ENCODE assay signal across 8 cellular contexts in the genomic region with DNA sequence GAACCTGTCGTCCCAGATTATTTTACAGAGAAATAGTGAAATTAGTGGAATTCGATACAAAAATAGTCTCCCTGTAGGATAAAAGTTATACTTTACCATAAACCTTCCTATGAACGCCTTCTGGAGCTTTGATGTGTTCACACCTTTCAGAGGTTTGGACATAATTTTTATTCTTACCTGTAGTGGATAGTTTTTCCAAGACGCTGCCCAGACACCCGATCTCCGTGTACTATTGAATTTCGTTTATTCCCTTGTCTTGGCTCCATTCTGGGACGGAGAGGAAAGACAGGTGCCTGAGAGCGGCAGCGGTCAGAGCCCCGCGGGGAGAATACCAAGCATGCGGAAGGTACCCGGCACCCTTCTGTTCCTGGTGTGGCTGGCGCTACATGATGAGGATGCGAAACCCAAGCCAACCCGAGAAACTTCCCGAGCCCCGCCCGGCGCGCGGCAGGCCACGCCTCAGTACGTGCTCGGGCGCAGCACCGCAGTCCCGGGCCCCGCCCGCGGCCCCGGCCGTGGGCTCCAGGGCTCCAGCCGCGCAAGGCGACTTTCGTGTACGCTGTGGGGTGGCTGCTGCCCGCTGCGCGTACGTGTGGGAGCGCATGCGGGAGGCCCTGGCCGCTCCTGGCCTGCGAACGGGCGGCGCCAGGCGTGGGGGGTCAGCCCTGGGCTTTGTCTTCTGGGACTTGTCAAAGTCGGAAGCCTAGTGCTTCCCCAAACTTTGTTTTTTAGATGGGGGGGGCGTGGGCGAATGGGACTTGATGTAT. TPM values are rescaled to one million over a fixed set of nuclear protein-coding genes. Genes with fewer than 3 reads are reported as not detected.
A peak's percentile ranks its signal among the peaks of the same experiment; 100 is the strongest.
DNase-seq lines count a peak whose midpoint lies in the region; ATAC-seq and TF ChIP-seq lines count a peak whose summit lies in the region.

No MANE protein-coding gene starts in this region.

- H3K9ac ChIP-seq in NT2/D1 (ENCODE audit: insufficient read length, low read depth) (peak overlapping the region; percentile 72), fibroblast of lung (ENCODE audit: insufficient read depth, low read length) (peak overlapping the region; percentile 59)

- peak; percentile 92 for ATAC-seq in HG03175 (IDR thresholded peaks at IDR 0.05; ENCODE audit: unreplicated experiment)
- peak; percentile 93 to 95 for ATAC-seq in naive thymus-derived CD8-positive, alpha-beta T cell
- ATAC-seq in stimulated activated naive CD8-positive, alpha-beta T cell treated with anti-CD3 and anti-CD28 coated beads, Interleukin-15, Interleukin-2, amounts not matched to agents 100 U/mL and 50 U/mL, for 24 hours = peak; percentile 97

- peak overlapping the region; percentile 71 for H3K4me2 ChIP-seq in fibroblast of lung (ENCODE audit: extremely low read depth, insufficient read depth, low read length)

- peaks cover 0 to 5% (median 2%) of the 10 kb centered on the region in 5 donors for H3K27me3 Mint-ChIP-seq in naive thymus-derived CD8-positive, alpha-beta T cell

- peaks cover 2% of the 10 kb centered on the region for H4K20me1 ChIP-seq in fibroblast of lung (ENCODE audit: control insufficient read depth, extremely low read depth, insufficient read depth, low read length)

- H3K27ac ChIP-seq in fibroblast of lung (ENCODE audit: insufficient read depth, low read length) = peak overlapping the region; percentile 59

- no peaks in the 10 kb centered on the region for H3K9me3 Mint-ChIP-seq in naive thymus-derived CD8-positive, alpha-beta T cell

- peak overlapping the region; percentile 43 to 94 (median 85) for H3K27ac Mint-ChIP-seq in naive thymus-derived CD8-positive, alpha-beta T cell

- POLR2A ChIA-PET in naive thymus-derived CD8-positive, alpha-beta T cell (lab: Charles Lee) = interaction anchor here (0.6 to 2.8 kb wide), 4 partner anchors 11 to 56 kb away, joined by 3 to 20 read pairs (median 10); partner anchors contain the start of genes HIF1A and SNAPC1

- H3K36me3 Mint-ChIP-seq in naive thymus-derived CD8-positive, alpha-beta T cell = peaks cover 0 to 24% (median 10%) of the 10 kb centered on the region in 3 donors

- peak; percentile 84 for TF ChIP-seq POLR2A in GM18951 (IDR thresholded peaks at IDR 0.05; ENCODE audit: extremely low read depth, insufficient read depth, insufficient read length)

- H3K9me3 ChIP-seq in NT2/D1 (ENCODE audit: insufficient read depth, low read length) (no peaks in the 10 kb centered on the region; the same call in 1 of the 2 replicates), fibroblast of lung (ENCODE audit: control insufficient read depth, insufficient read depth, low read depth, low read length) (no peaks in the 10 kb centered on the region)

- peaks cover 6 to 29% (median 11%) of the 10 kb centered on the region in 4 donors for H3K4me1 Mint-ChIP-seq in naive thymus-derived CD8-positive, alpha-beta T cell

- H3K79me2 ChIP-seq in fibroblast of lung (ENCODE audit: control insufficient read depth, insufficient read depth, low read length) = peaks cover 36% of the 10 kb centered on the region

- H2AFZ ChIP-seq in fibroblast of lung (ENCODE audit: low read length) = no peak overlapping the region

- H3K4me3 ChIP-seq in NT2/D1 (ENCODE audit: insufficient read length, low read depth) (peak overlapping the region; percentile 26), fibroblast of lung (replicated peaks in 1 of 4; ENCODE audit: control extremely low read depth in 1 of 4, insufficient read depth in 1 of 4, low read depth in 3 of 4, low read length in 4 of 4) (peak overlapping the region; percentile 27 to 58 (median 51))

- no peak for TF ChIP-seq CTCF in fibroblast of lung (conservative IDR thresholded peaks at IDR 0.05 in 1 of 2, IDR thresholded peaks at IDR 0.05 in 1 of 2; ENCODE audit: low read depth in 1 of 2, low read length in 2 of 2)

- H3K4me3 Mint-ChIP-seq in naive thymus-derived CD8-positive, alpha-beta T cell = peak overlapping the region; percentile 85 to 91 (median 88)

- DNase-seq in AG08395 (ENCODE audit: low spot score) (peak; percentile 78), NT2/D1 (ENCODE audit: low read depth, low spot score) (peak; percentile 18), activated T-helper 1 cell treated with Interleukin-2 at 50 U/mL for 16 hours (ENCODE audit: low read depth) (peak; percentile 60), fibroblast of lung (ENCODE audit: low read depth in 2 of 2) (peak; percentile 62 to 71)
- DNase-seq in naive thymus-derived CD8-positive, alpha-beta T cell = peak; percentile 64 to 82 (median 70)
- DNase-seq in stimulated activated naive CD8-positive, alpha-beta T cell treated with anti-CD3 and anti-CD28 coated beads, Interleukin-15, Interleukin-2, amounts not matched to agents 100 U/mL and 50 U/mL, for 24 hours = peak; percentile 90

- no peaks in the 10 kb centered on the region for H3K4me1 ChIP-seq in NT2/D1 (ENCODE audit: insufficient read depth, insufficient read length)
- H3K4me1 ChIP-seq in fibroblast of lung (ENCODE audit: control insufficient read depth, extremely low read depth, insufficient read depth, low read length) = peaks cover 10% of the 10 kb centered on the region

- in situ Hi-C loops in GM18951 (cut with MboI; ENCODE audit: low sequenced_read_pairs, unreplicated experiment) = no loop called here

- H3K27me3 ChIP-seq in NT2/D1 (ENCODE audit: insufficient read depth, insufficient read length) = no peaks in the 10 kb centered on the region
- H3K27me3 ChIP-seq in fibroblast of lung (ENCODE audit: control insufficient read depth, insufficient read depth, low read length) = no peaks in the 10 kb centered on the region

- H3K36me3 ChIP-seq in NT2/D1 (ENCODE audit: insufficient read depth, insufficient read length, low read length) (peaks cover 18% of the 10 kb centered on the region), fibroblast of lung (ENCODE audit: control insufficient read depth, insufficient read depth, low read length) (peaks cover 6% of the 10 kb centered on the region)

RNA-seq across cellular contexts. Expression of gene SNAPC1, which starts 11.3 kb away (rescaled TPM):
- 19.8 and 29.6 TPM in 2 replicates for total RNA-seq in fibroblast of lung
- 16.9 and 23.4 TPM in 2 replicates for polyA plus RNA-seq in fibroblast of lung
- 10.1 and 13.8 TPM in 2 replicates for polyA plus RNA-seq in fibroblast of lung (2012)
- polyA minus RNA-seq in fibroblast of lung (ENCODE audit: low replicate concordance) = 0.86 TPM in 1 of 2 replicates, not detected in the other
- 1 to 10 TPM; 4.0 to 4.7 TPM for total RNA-seq in naive thymus-derived CD8-positive, alpha-beta T cell
- polyA plus RNA-seq in naive thymus-derived CD8-positive, alpha-beta T cell = 1 to 10 TPM; 4.1 to 5.6 (median 4.8) TPM

RNA-seq across cellular contexts. Expression of gene HIF1A, which starts 55.6 kb away (rescaled TPM):
- 216 and 332 TPM in 2 replicates for total RNA-seq in fibroblast of lung
- polyA plus RNA-seq in fibroblast of lung = 216 and 407 TPM in 2 replicates
- polyA plus RNA-seq in fibroblast of lung (2012) = 128 and 309 TPM in 2 replicates
- 45.1 and 68.8 TPM in 2 replicates for polyA minus RNA-seq in fibroblast of lung (ENCODE audit: low replicate concordance)
- total RNA-seq in naive thymus-derived CD8-positive, alpha-beta T cell = 10 to 100 TPM; 91.4 to 97.5 TPM
- polyA plus RNA-seq in naive thymus-derived CD8-positive, alpha-beta T cell = 10 to 100 TPM; 51.7 to 63.5 (median 54.4) TPM

Comparison
In these comparisons a context has a peak if more than half of its experiments do, and no peak if none do; other contexts are left out.
1. Peak in every context shown above with its lines: DNase-seq, ATAC-seq, H3K4me3 ChIP-seq and H3K27ac ChIP-seq.
2. DNase-seq: peak in every context shown above with its lines; median percentile 90 in stimulated activated naive CD8-positive, alpha-beta T cell treated with anti-CD3 and anti-CD28 coated beads, Interleukin-15, Interleukin-2, amounts not matched to agents 100 U/mL and 50 U/mL, for 24 hours; 78 in AG08395; 70 in naive thymus-derived CD8-positive, alpha-beta T cell; 66 in fibroblast of lung; 60 in activated T-helper 1 cell treated with Interleukin-2 at 50 U/mL for 16 hours; 18 in NT2/D1.